Comparison of ENCODE assay signal across 8 cellular contexts in genomic region chr16:78444-79145, GRCh38. TPM values are rescaled to one million over a fixed set of nuclear protein-coding genes. Genes with fewer than 3 reads are reported as not detected.
DNase-seq lines count a peak whose midpoint lies in the region; ATAC-seq, FAIRE-seq and TF ChIP-seq lines count a peak whose summit lies in the region.

No MANE protein-coding gene starts in this region.

- H3K9me3 ChIP-seq in SK-N-MC (ENCODE audit: low read depth, low read length), result no peaks in the 10 kb centered on the region

- no peaks in the 10 kb centered on the region for H3K9me3 Mint-ChIP-seq in naive thymus-derived CD8-positive, alpha-beta T cell

- peak; percentile 14 for ATAC-seq in HG02642 (IDR thresholded peaks at IDR 0.05; ENCODE audit: poor library complexity, unreplicated experiment)
- ATAC-seq in naive thymus-derived CD8-positive, alpha-beta T cell, result peak in 1 of 2 donors; percentile 25

- no peaks in the 10 kb centered on the region; the same call in 1 of the 2 replicates for H3K36me3 ChIP-seq in SK-N-MC (ENCODE audit: insufficient read depth, low read length)

- no peak for FAIRE-seq in D721Med (lab: Jason Lieb, UNC)

- H3K27ac ChIP-seq in SK-N-MC, result no peak overlapping the region
- peak overlapping the region; percentile 71 for H3K27ac ChIP-seq in epithelial cell of prostate

- H3K36me3 Mint-ChIP-seq in naive thymus-derived CD8-positive, alpha-beta T cell, result peaks cover 0 to 6% (median 0%) of the 10 kb centered on the region in 3 donors

- H3K4me3 ChIP-seq in SK-N-MC, result peak overlapping the region; percentile 89

- peak; percentile 28 for DNase-seq in NCI-H2227 (lab: John Stamatoyannopoulos, UW; ENCODE audit: unreplicated experiment)
- no peak for DNase-seq in NCI-H2227 treated with DMSO at 0.1 percent for 48 hours (lab: John Stamatoyannopoulos, UW)
- DNase-seq in SK-N-MC (ENCODE audit: low read depth, low spot score), result no peak
- no peak for DNase-seq in epithelial cell of prostate (ENCODE audit: low read depth, low spot score)
- DNase-seq in naive thymus-derived CD8-positive, alpha-beta T cell, result no peak
- no peak for DNase-seq in D721Med (ENCODE audit: insufficient read length, low spot score)
- DNase-seq in 8988T, result no peak

- H3K27me3 Mint-ChIP-seq in naive thymus-derived CD8-positive, alpha-beta T cell, result peaks cover 4 to 10% (median 8%) of the 10 kb centered on the region in 5 donors

- H3K4me3 Mint-ChIP-seq in naive thymus-derived CD8-positive, alpha-beta T cell, result peak overlapping the region; percentile 82 to 92 (median 88)

- no peak for TF ChIP-seq CTCF in D721Med (IDR thresholded peaks at IDR 0.05; ENCODE audit: insufficient read depth, missing control alignments)

- H3K27ac Mint-ChIP-seq in naive thymus-derived CD8-positive, alpha-beta T cell, result peak overlapping the region in 9 of 10 donors; percentile 37 to 92 (median 82)

- POLR2A ChIA-PET in naive thymus-derived CD8-positive, alpha-beta T cell (lab: Charles Lee), result interaction anchor here (0.6 to 1.6 kb wide), 2 partner anchors 25 to 261 kb away, joined by 3 to 7 read pairs; partner anchors contain the start of genes POLR3K and SNRNP25

- H3K9ac ChIP-seq in SK-N-MC (ENCODE audit: insufficient read length), result peak overlapping the region; percentile 81

- H3K4me1 Mint-ChIP-seq in naive thymus-derived CD8-positive, alpha-beta T cell, result peaks cover 22 to 43% (median 38%) of the 10 kb centered on the region in 4 donors

RNA-seq across cellular contexts. Expression of gene MPG, which starts 0.6 kb away (rescaled TPM):
- total RNA-seq in naive thymus-derived CD8-positive, alpha-beta T cell, result 10 to 100 TPM; 24.5 to 27.2 TPM
- 10 to 100 TPM; 46.0 to 57.7 (median 51.8) TPM for polyA plus RNA-seq in naive thymus-derived CD8-positive, alpha-beta T cell

RNA-seq across cellular contexts. Expression of gene RHBDF1, which starts 6.2 kb away (rescaled TPM):
- not detected for total RNA-seq in naive thymus-derived CD8-positive, alpha-beta T cell
- under 1 TPM in 1 of 3 donors, not detected in 2; 0.50 TPM for polyA plus RNA-seq in naive thymus-derived CD8-positive, alpha-beta T cell

RNA-seq across cellular contexts. Expression of gene SNRNP25, which starts 25.0 kb away (rescaled TPM):
- 10 to 100 TPM in 1 of 2 experiments, 1 to 10 TPM in 1; 9.5 to 11.3 TPM for total RNA-seq in naive thymus-derived CD8-positive, alpha-beta T cell
- 10 to 100 TPM; 20.2 to 30.2 (median 22.3) TPM for polyA plus RNA-seq in naive thymus-derived CD8-positive, alpha-beta T cell

RNA-seq across cellular contexts. Expression of gene POLR3K, which starts 25.2 kb away (rescaled TPM):
- total RNA-seq in naive thymus-derived CD8-positive, alpha-beta T cell, result 10 to 100 TPM; 16.2 to 17.1 TPM
- 10 to 100 TPM; 20.9 to 29.5 (median 23.1) TPM for polyA plus RNA-seq in naive thymus-derived CD8-positive, alpha-beta T cell

RNA-seq across cellular contexts. Expression of gene NPRL3, which starts 59.9 kb away (rescaled TPM):
- total RNA-seq in naive thymus-derived CD8-positive, alpha-beta T cell, result 10 to 100 TPM; 40.7 to 41.3 TPM
- polyA plus RNA-seq in naive thymus-derived CD8-positive, alpha-beta T cell, result 10 to 100 TPM in 2 of 3 donors, 1 to 10 TPM in 1; 5.9 to 16.2 (median 13.1) TPM
